ENCODE assay signal across 9 cellular contexts in the genomic region with DNA sequence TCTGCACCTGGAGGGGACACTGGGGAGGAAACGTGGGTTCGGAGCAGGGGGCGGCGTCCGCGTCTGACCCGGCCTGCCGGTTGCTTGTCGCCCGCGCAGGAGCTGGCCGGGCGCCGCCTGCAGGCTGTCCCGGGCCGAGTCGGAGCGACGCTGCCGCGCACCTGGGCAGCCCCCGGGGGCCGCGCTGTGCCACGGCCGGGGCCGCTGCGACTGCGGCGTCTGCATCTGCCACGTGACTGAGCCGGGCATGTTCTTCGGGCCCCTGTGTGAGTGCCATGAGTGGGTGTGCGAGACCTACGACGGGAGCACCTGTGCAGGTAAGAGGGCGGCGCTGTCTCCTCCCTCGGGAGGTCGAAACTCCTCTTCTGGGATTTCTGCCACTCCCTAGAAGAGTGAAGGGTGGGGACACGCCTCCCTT. TPM values are rescaled to one million over a fixed set of nuclear protein-coding genes. Genes with fewer than 3 reads are reported as not detected.
DNase-seq lines count a peak whose midpoint lies in the region; ATAC-seq and TF ChIP-seq lines count a peak whose summit lies in the region.
"Had no signal": no experiment of that assay in that cellular context is flagged by ENCODE, and none has a peak within 500 bp of the region (broad histone marks: within the 10 kb centered on the region; RNA-seq: fewer than 3 reads in every experiment).

No MANE protein-coding gene starts in this region.

- H3K27ac Mint-ChIP-seq in stimulated activated memory B cell treated with anti-CD40 and anti-IgM and Interleukin-4, amounts not matched to agents 10 μg/mL and 1 μg/mL and 100 μg/mL, for 72 hours: no peak overlapping the region
- H3K27ac Mint-ChIP-seq: activated naive CD4-positive, alpha-beta T cell treated with anti-CD3 and anti-CD28 coated beads, Interleukin-2, amount 50 U/mL, for 72 hours had no signal

- no peaks in the 10 kb centered on the region for H3K27me3 ChIP-seq in PC-9 (ENCODE audit: insufficient read depth, low read depth)
- H3K27me3 ChIP-seq in heart right ventricle: peaks cover 0 to 9% (median 0%) of the 10 kb centered on the region in 7 donors
- H3K27me3 ChIP-seq in suprapubic skin: peaks cover 3% of the 10 kb centered on the region

- peak overlapping the region; percentile 28; the same call in 1 of the 2 replicates for H2AFZ ChIP-seq in PC-9

- peaks cover 41% of the 10 kb centered on the region for H3K27me3 Mint-ChIP-seq in stimulated activated memory B cell treated with anti-CD40 and anti-IgM and Interleukin-4, amounts not matched to agents 10 μg/mL and 1 μg/mL and 100 μg/mL, for 72 hours

- H3K9me3 ChIP-seq in PC-9 (ENCODE audit: insufficient read depth, low read depth) (peaks cover 10% of the 10 kb centered on the region), heart right ventricle (no peaks in the 10 kb centered on the region), suprapubic skin (no peaks in the 10 kb centered on the region)

- ATAC-seq in GM21447 (IDR thresholded peaks at IDR 0.05; ENCODE audit: unreplicated experiment) (peak; percentile 36), heart right ventricle (peak in 6 of 8 donors; percentile 47 to 70 (median 64))
- no peak for ATAC-seq in stimulated activated memory B cell treated with anti-CD40 and anti-IgM and Interleukin-4, amounts not matched to agents 10 μg/mL and 1 μg/mL and 100 μg/mL, for 72 hours

- H3K4me1 Mint-ChIP-seq in stimulated activated memory B cell treated with anti-CD40 and anti-IgM and Interleukin-4, amounts not matched to agents 10 μg/mL and 1 μg/mL and 100 μg/mL, for 72 hours: no peaks in the 10 kb centered on the region

- H3K9me2 ChIP-seq in PC-9 (ENCODE audit: insufficient read depth): no peaks in the 10 kb centered on the region

- 7 to 10% methylated on average over 36 to 41 of the region's 41 CpGs for WGBS in heart right ventricle, 2 donors
- 4% methylated on average over 38 of the region's 41 CpGs for WGBS in suprapubic skin

- peak; percentile 20 for TF ChIP-seq CTCF in AG09309 (IDR thresholded peaks at IDR 0.05; ENCODE audit: control insufficient read depth, insufficient read depth, low read depth, low read length, missing control alignments)
- TF ChIP-seq CTCF in PC-9 (conservative IDR thresholded peaks at IDR 0.05): peak; percentile 22; the same call in 1 of the 2 replicates
- TF ChIP-seq CTCF in heart right ventricle (IDR thresholded peaks at IDR 0.05): peak in 6 of 9 donors; percentile 26 to 58 (median 30)
- peak in 1 of 2 donors; percentile 26 for TF ChIP-seq CTCF in suprapubic skin (IDR thresholded peaks at IDR 0.05)

- no peak for TF ChIP-seq EP300 in suprapubic skin (IDR thresholded peaks at IDR 0.05)

- H3K4me2 ChIP-seq in PC-9: peak overlapping the region; percentile 86

- BruUV-seq in PC-9 (replicated peaks; lab: Mats Ljungman, UMichigan): no TSS peak

- DNase-seq in AG09309 (ENCODE audit: low read depth) (no peak), PC-9 (peak; percentile 84 to 94), heart right ventricle (peak in 1 of 2 donors; percentile 14), suprapubic skin (ENCODE audit: low spot score in 2 of 2) (no peak), A172 (ENCODE audit: low spot score) (no peak), germinal center (ENCODE audit: low spot score) (no peak)

- peaks cover 15% of the 10 kb centered on the region for H3K36me3 ChIP-seq in PC-9 (ENCODE audit: low read depth)
- H3K36me3 ChIP-seq in heart right ventricle: no peaks in the 10 kb centered on the region
- H3K36me3 ChIP-seq in suprapubic skin: no peaks in the 10 kb centered on the region

- H3K4me1 ChIP-seq in PC-9 (replicated peaks; ENCODE audit: insufficient read depth): peaks cover 74% of the 10 kb centered on the region
- H3K4me1 ChIP-seq in heart right ventricle: peaks cover 0 to 3% (median 0%) of the 10 kb centered on the region in 9 donors
- H3K4me1 ChIP-seq in suprapubic skin: peaks cover 24% of the 10 kb centered on the region

- peaks cover 73% of the 10 kb centered on the region for H3F3A ChIP-seq in PC-9 (ENCODE audit: insufficient read depth, low read depth)

- intact Hi-C loops in PC-9 (cut with micrococcal nuclease; ENCODE audit: unreplicated experiment) (loop anchor here (1.0 to 5.0 kb wide), 7 partner anchors 37 to 302 kb away; a partner anchor contains a TSS), heart right ventricle (cut with DNase I) (no loop called here)

- H3K36me3 Mint-ChIP-seq in stimulated activated memory B cell treated with anti-CD40 and anti-IgM and Interleukin-4, amounts not matched to agents 10 μg/mL and 1 μg/mL and 100 μg/mL, for 72 hours: no peaks in the 10 kb centered on the region

- no peaks in the 10 kb centered on the region for H3K9me3 Mint-ChIP-seq in stimulated activated memory B cell treated with anti-CD40 and anti-IgM and Interleukin-4, amounts not matched to agents 10 μg/mL and 1 μg/mL and 100 μg/mL, for 72 hours
- H3K9me3 Mint-ChIP-seq: activated naive CD4-positive, alpha-beta T cell treated with anti-CD3 and anti-CD28 coated beads, Interleukin-2, amount 50 U/mL, for 72 hours had no signal

- H4K20me1 ChIP-seq in PC-9 (ENCODE audit: insufficient read depth): no peaks in the 10 kb centered on the region

- CTCF ChIA-PET in PC-9 (lab: Charles Lee): no interaction called here

- H3K27ac ChIP-seq in PC-9 (peak overlapping the region; percentile 98), heart right ventricle (peak overlapping the region in 1 of 10 donors; percentile 14), suprapubic skin (peak overlapping the region; percentile 60)

- no peak for TF ChIP-seq POLR2A in suprapubic skin (IDR thresholded peaks at IDR 0.05)

- POLR2A ChIA-PET in PC-9 (lab: Charles Lee; ENCODE audit: unreplicated experiment): no interaction called here

- H3K79me2 ChIP-seq in PC-9 (ENCODE audit: low read depth): peaks cover 52% of the 10 kb centered on the region

- peak overlapping the region; percentile 86 for H3K4me3 ChIP-seq in AG09309 (ENCODE audit: control insufficient read depth, low read depth, low read length)
- H3K4me3 ChIP-seq in PC-9: peak overlapping the region; percentile 86
- H3K4me3 ChIP-seq in heart right ventricle: peak overlapping the region; percentile 14 to 57 (median 46)
- H3K4me3 ChIP-seq in suprapubic skin: peak overlapping the region; percentile 58

- H3K4me3 Mint-ChIP-seq in stimulated activated memory B cell treated with anti-CD40 and anti-IgM and Interleukin-4, amounts not matched to agents 10 μg/mL and 1 μg/mL and 100 μg/mL, for 72 hours: no peak overlapping the region

RNA-seq across cellular contexts. Expression of a gene that starts 1.3 kb away (rescaled TPM):
- total RNA-seq in PC-9 (2021) (52.5 and 62.8 TPM in 2 replicates), heart right ventricle (10 to 100 TPM in 1 of 10 donors, 1 to 10 TPM in 9; 1.8 to 11.9 (median 4.3) TPM), suprapubic skin (10 to 100 TPM in 1 of 4 donors, 1 to 10 TPM in 3; 7.7 to 10.4 (median 9.2) TPM)
- 1 to 10 TPM in 1 of 2 donors, under 1 TPM in 1; 0.78 to 6.7 TPM for polyA plus RNA-seq in heart right ventricle
- total RNA-seq in A172 (2014; rRNA removed; shearing (Covaris generic)): 38.7 and 55.3 TPM in 2 replicates
- total RNA-seq: activated naive CD4-positive, alpha-beta T cell treated with anti-CD3 and anti-CD28 coated beads, Interleukin-2, amount 50 U/mL, for 72 hours had no signal

RNA-seq across cellular contexts. Expression of a gene that starts 37.5 kb away (rescaled TPM):
- total RNA-seq in PC-9 (2021) (7.7 and 8.8 TPM in 2 replicates), heart right ventricle (1 to 10 TPM; 5.5 to 9.3 (median 8.3) TPM), suprapubic skin (1 to 10 TPM in 3 of 4 donors, under 1 TPM in 1; 0.76 to 3.3 (median 1.8) TPM)
- 1 to 10 TPM in 1 of 2 donors, under 1 TPM in 1; 0.01 to 3.1 TPM for polyA plus RNA-seq in heart right ventricle
- 0.60 and 0.72 TPM in 2 replicates for total RNA-seq in A172 (2014; rRNA removed; shearing (Covaris generic))
- total RNA-seq: activated naive CD4-positive, alpha-beta T cell treated with anti-CD3 and anti-CD28 coated beads, Interleukin-2, amount 50 U/mL, for 72 hours had no signal

Comparison
In these comparisons a context has a peak if more than half of its experiments do, and no peak if none do; other contexts are left out.
1. DNase-seq: peak in PC-9 (2 of 2); none in AG09309 (single experiment), suprapubic skin (0 of 2), A172 (single experiment) and germinal center (single experiment).
2. Peak in every context shown above with its lines, with median percentiles within 50 percentile points of each other: H3K4me3 ChIP-seq.